In the genomic region with DNA sequence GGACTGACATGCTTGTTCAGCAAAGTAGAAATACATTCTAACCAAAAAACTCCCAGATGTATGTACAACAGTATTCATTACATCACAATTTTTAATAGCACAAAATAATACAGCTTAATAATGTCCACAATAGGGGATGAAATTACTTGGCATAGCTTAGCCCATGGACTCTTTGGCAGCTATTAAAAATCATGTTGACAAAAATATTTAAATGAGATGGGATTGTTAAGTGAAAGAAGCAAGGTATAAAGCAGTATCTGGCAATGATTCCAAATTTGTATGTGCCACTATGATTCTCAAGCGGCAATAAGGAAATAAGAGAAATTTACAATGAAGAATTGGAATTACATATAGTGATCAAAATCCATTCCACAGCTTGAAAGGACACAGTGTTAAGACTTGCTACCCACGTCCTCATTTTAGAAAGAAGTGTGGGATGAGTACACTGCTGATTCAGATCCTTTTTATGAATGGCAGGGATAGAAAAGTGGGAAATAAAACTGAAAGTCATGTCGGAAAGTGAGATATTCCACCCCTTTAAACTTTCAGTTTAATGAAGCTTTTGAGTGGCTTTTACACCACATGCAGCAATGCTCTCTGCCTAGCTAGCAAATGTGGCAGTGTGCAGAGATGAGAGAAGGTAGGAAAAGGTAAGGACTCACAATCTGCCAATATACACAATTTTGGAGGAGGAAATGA, we compare ENCODE assay signal across 1 cellular context.
TF ChIP-seq lines count a peak whose summit lies in the region.

No MANE protein-coding gene starts in this region.

TF ChIP-seq in neural cell, 6 proteins besides CTCF, POLR2A, EP300 and RAD21 (continued from another document):
- no peak for TF ChIP-seq REST (IDR thresholded peaks at IDR 0.05; ENCODE audit: borderline replicate concordance)
